In genomic region chr12:69443916-69444315, GRCh38 we compare ENCODE assay signal across 22 cellular contexts. TPM values are rescaled to one million over a fixed set of nuclear protein-coding genes. Genes with fewer than 3 reads are reported as not detected.
DNase-seq lines count a peak whose midpoint lies in the region; ATAC-seq, FAIRE-seq and TF ChIP-seq lines count a peak whose summit lies in the region.
"Had no signal": no experiment of that assay in that cellular context is flagged by ENCODE, and none has a peak within 500 bp of the region (broad histone marks: within the 10 kb centered on the region; RNA-seq: fewer than 3 reads in every experiment).

No MANE protein-coding gene starts in this region.

- no peaks in the 10 kb centered on the region for H4K20me1 ChIP-seq in GM23338 (replicated peaks; ENCODE audit: insufficient read depth)
- H4K20me1 ChIP-seq: BLaER1 treated with 17β-estradiol and CSF1 and Interleukin-3, amounts not matched to agents 10 nM and 100 nM had no signal

- ATAC-seq in GM23338 (no peak), GM18907 (IDR thresholded peaks at IDR 0.05; ENCODE audit: unreplicated experiment) (no peak)

- H3K4me2 ChIP-seq in GM23338 = no peak overlapping the region
- H3K4me2 ChIP-seq: BLaER1 treated with 17β-estradiol and CSF1 and Interleukin-3, amounts not matched to agents 10 nM and 100 nM had no signal

- H3K9me2 ChIP-seq in GM23338 (ENCODE audit: insufficient read depth) = peaks cover 4% of the 10 kb centered on the region; the same call in 1 of the 2 replicates

- no peaks in the 10 kb centered on the region for H3K27me3 ChIP-seq in GM23338 (ENCODE audit: insufficient read depth)
- H3K27me3 ChIP-seq in bronchial epithelial cell (ENCODE audit: control insufficient read depth, insufficient read depth, low read length) = no peaks in the 10 kb centered on the region
- H3K27me3 ChIP-seq: BLaER1 treated with 17β-estradiol and CSF1 and Interleukin-3, amounts not matched to agents 10 nM and 100 nM had no signal

- H3K9me3 Mint-ChIP-seq in GM23338 = no peaks in the 10 kb centered on the region
- H3K9me3 Mint-ChIP-seq: CD4-positive, alpha-beta T cell; CD8-positive, alpha-beta memory T cell had no signal

- H3K36me3 Mint-ChIP-seq in GM23338 (ENCODE audit: low read depth) = no peaks in the 10 kb centered on the region
- H3K36me3 Mint-ChIP-seq: CD14-positive monocyte had no signal

- peak overlapping the region; percentile 23; the same call in 1 of the 2 replicates for H2AFZ ChIP-seq in GM23338

- no peak for TF ChIP-seq CTCF in GM23338 (conservative IDR thresholded peaks at IDR 0.05; ENCODE audit: low read depth in 2 of 2)
- no peak for TF ChIP-seq CTCF in bronchial epithelial cell (IDR thresholded peaks at IDR 0.05; ENCODE audit: insufficient read depth, low read length, severe bottlenecking)

- H3F3A ChIP-seq in GM23338 (replicated peaks; ENCODE audit: low read depth) = no peaks in the 10 kb centered on the region

- H3K4me3 ChIP-seq in GM23338 (no peak overlapping the region), bronchial epithelial cell (ENCODE audit: low read depth, low read length) (no peak overlapping the region)
- H3K4me3 ChIP-seq: BLaER1 treated with 17β-estradiol and CSF1 and Interleukin-3, amounts not matched to agents 10 nM and 100 nM had no signal

- DNase-seq in GM23338 (ENCODE audit: low spot score) (no peak), bronchial epithelial cell (ENCODE audit: low read depth) (peak; percentile 83), epithelial cell of prostate (ENCODE audit: low read depth, low spot score) (peak; percentile 12), NCI-H446 (lab: John Stamatoyannopoulos, UW) (no peak), islet precursor cell (no peak)
- DNase-seq: CD4-positive, alpha-beta T cell; CD8-positive, alpha-beta memory T cell; DMS 273 treated with DMSO at 0.1 percent for 48 hours; DMS79; GF-D8; H7; HCEC 1CT had no signal

- H3K36me3 ChIP-seq in GM23338 (ENCODE audit: insufficient read depth) (no peaks in the 10 kb centered on the region), bronchial epithelial cell (ENCODE audit: control insufficient read depth, insufficient read depth, low read length) (no peaks in the 10 kb centered on the region)
- H3K36me3 ChIP-seq: BLaER1 treated with 17β-estradiol and CSF1 and Interleukin-3, amounts not matched to agents 10 nM and 100 nM had no signal

- H3K27ac ChIP-seq in GM23338 (ENCODE audit: low read depth) (no peak overlapping the region), epithelial cell of prostate (no peak overlapping the region)
- H3K27ac ChIP-seq: 22Rv1; BLaER1 treated with 17β-estradiol and CSF1 and Interleukin-3, amounts not matched to agents 10 nM and 100 nM had no signal

- no peaks in the 10 kb centered on the region for H3K4me1 Mint-ChIP-seq in GM23338
- H3K4me1 Mint-ChIP-seq: B cell; CD14-positive monocyte; CD8-positive, alpha-beta memory T cell had no signal

- H3K4me3 Mint-ChIP-seq in GM23338 = no peak overlapping the region
- H3K4me3 Mint-ChIP-seq: B cell; CD14-positive monocyte; CD4-positive, alpha-beta T cell; CD8-positive, alpha-beta memory T cell had no signal

- H3K27me3 Mint-ChIP-seq in GM23338 (ENCODE audit: insufficient read depth, low read depth, poor library complexity) = peaks cover 7% of the 10 kb centered on the region
- H3K27me3 Mint-ChIP-seq: CD4-positive, alpha-beta T cell had no signal

- FAIRE-seq in bronchial epithelial cell (lab: Jason Lieb, UNC) = no peak
- FAIRE-seq: A204.1, D721Med, GM12891, GM18507, H1 had no signal

- no peaks in the 10 kb centered on the region for H3K79me2 ChIP-seq in GM23338 (replicated peaks; ENCODE audit: insufficient read depth)

- H3K27ac Mint-ChIP-seq in GM23338 = no peak overlapping the region
- H3K27ac Mint-ChIP-seq: B cell; CD14-positive monocyte; CD4-positive, alpha-beta T cell; CD8-positive, alpha-beta memory T cell had no signal

- no peaks in the 10 kb centered on the region for H3K4me1 ChIP-seq in GM23338 (ENCODE audit: insufficient read depth)
- H3K4me1 ChIP-seq: BLaER1 treated with 17β-estradiol and CSF1 and Interleukin-3, amounts not matched to agents 10 nM and 100 nM had no signal

TF ChIP-seq in GM23338, 12 proteins besides CTCF, POLR2A, EP300 and RAD21 (continues in another document):
- no peak for TF ChIP-seq EZH2phosphoT487 (IDR thresholded peaks at IDR 0.05; ENCODE audit: unreplicated experiment)
- TF ChIP-seq POLR2AphosphoS5 (IDR thresholded peaks at IDR 0.05; ENCODE audit: low read depth) = no peak
- no peak for TF ChIP-seq STAT1 (IDR thresholded peaks at IDR 0.05; ENCODE audit: unreplicated experiment)
- no peak for TF ChIP-seq ZNF462 (CRISPR knock-in tag; IDR thresholded peaks at IDR 0.05)
- no peak for TF ChIP-seq ZNF331 (CRISPR knock-in tag; IDR thresholded peaks at IDR 0.05; ENCODE audit: low read depth)
- no peak for TF ChIP-seq CREB1 (CRISPR knock-in tag; IDR thresholded peaks at IDR 0.05; ENCODE audit: low read depth)
- TF ChIP-seq NANOG (IDR thresholded peaks at IDR 0.05; ENCODE audit: borderline replicate concordance) = no peak
- no peak for TF ChIP-seq JUNB (IDR thresholded peaks at IDR 0.05; ENCODE audit: unreplicated experiment)
- TF ChIP-seq ETS1 (IDR thresholded peaks at IDR 0.05) = no peak
- TF ChIP-seq EZH2 (IDR thresholded peaks at IDR 0.05; ENCODE audit: low read depth, unreplicated experiment) = no peak

RNA-seq across cellular contexts. Expression of gene FRS2, which starts 26.3 kb away (rescaled TPM):
- total RNA-seq in GM23338 (2014; rRNA removed; shearing (Covaris generic)) = 45.0 and 49.7 TPM in 2 replicates
- polyA plus RNA-seq in GM23338 (2016; fragmentation: Nextera tagmentation; extraction: Ambion mirVana) = 29.2 and 34.3 TPM in 2 replicates
- 25.5 and 27.1 TPM in 2 replicates for total RNA-seq in bronchial epithelial cell

Comparison
In these comparisons a context has a peak if more than half of its experiments do, and no peak if none do; other contexts are left out.
1. DNase-seq: peak in bronchial epithelial cell (single experiment) and epithelial cell of prostate (single experiment); none in GM23338 (single experiment), NCI-H446 (0 of 2) and islet precursor cell (single experiment).